In genomic region chr10:103772096-103772845, GRCh38 we compare ENCODE assay signal across 8 cellular contexts.
DNase-seq lines count a peak whose midpoint lies in the region; ATAC-seq and TF ChIP-seq lines count a peak whose summit lies in the region.

No MANE protein-coding gene starts in this region.

- H3K27ac Mint-ChIP-seq in chondrocyte (ENCODE audit: unreplicated experiment): peak overlapping the region; percentile 92

- DNase-seq in M059J (ENCODE audit: low read depth): peak; percentile 67
- DNase-seq in chondrocyte (ENCODE audit: low spot score): no peak
- DNase-seq in stimulated activated CD4-positive, alpha-beta T cell treated with anti-CD3 and anti-CD28 coated beads, Interleukin-2, amount 100 ng/mL, for 48 hours: peak; percentile 43 to 44
- DNase-seq in HuH-7.5 (ENCODE audit: low spot score): no peak

- no peaks in the 10 kb centered on the region for H3K27me3 Mint-ChIP-seq in chondrocyte (ENCODE audit: low read depth)

- no peaks in the 10 kb centered on the region for H3K36me3 ChIP-seq in ES-I3 (ENCODE audit: insufficient read depth, low read length)

- ATAC-seq in GM21737 (IDR thresholded peaks at IDR 0.05; ENCODE audit: unreplicated experiment): peak; percentile 79

- TF ChIP-seq CTCF in WI38 (IDR thresholded peaks at IDR 0.05; ENCODE audit: low read depth, low read length) (no peak), chondrocyte (IDR thresholded peaks at IDR 0.05) (no peak)

- peaks cover 10% of the 10 kb centered on the region for H3K9me3 Mint-ChIP-seq in chondrocyte (ENCODE audit: low read depth)

- H3K4me1 ChIP-seq in ES-I3 (ENCODE audit: insufficient read depth, low read length): peaks cover 18% of the 10 kb centered on the region

- H3K36me3 Mint-ChIP-seq in chondrocyte (ENCODE audit: low read depth): no peaks in the 10 kb centered on the region

- H3K9ac ChIP-seq in ES-I3 (ENCODE audit: low read depth, low read length): peak overlapping the region; percentile 61

- no peaks in the 10 kb centered on the region for H3K9me3 ChIP-seq in ES-I3 (ENCODE audit: control insufficient read depth, insufficient read depth, low read length)

- peak overlapping the region; percentile 24 for H3K4me3 ChIP-seq in WI38 (ENCODE audit: low read depth, low read length)

- H3K4me1 Mint-ChIP-seq in chondrocyte (ENCODE audit: low read depth): peaks cover 18% of the 10 kb centered on the region

- H3K27ac ChIP-seq in layer of hippocampus (ENCODE audit: low read depth, low read length): peak overlapping the region; percentile 62

- peak overlapping the region; percentile 76 for H3K4me3 Mint-ChIP-seq in chondrocyte (ENCODE audit: unreplicated experiment)

- H3K27me3 ChIP-seq in layer of hippocampus (ENCODE audit: control insufficient read depth, insufficient read depth, low read length): no peaks in the 10 kb centered on the region

Comparison
In these comparisons a context has a peak if more than half of its experiments do, and no peak if none do; other contexts are left out.
1. DNase-seq: peak in M059J (single experiment) and stimulated activated CD4-positive, alpha-beta T cell treated with anti-CD3 and anti-CD28 coated beads, Interleukin-2, amount 100 ng/mL, for 48 hours (2 of 2); none in chondrocyte (single experiment) and HuH-7.5 (single experiment).